Comparison of ENCODE assay signal across 19 cellular contexts in genomic region chr11:64721359-64721699, GRCh38. TPM values are rescaled to one million over a fixed set of nuclear protein-coding genes. Genes with fewer than 3 reads are reported as not detected.
"Had no signal": no experiment of that assay in that cellular context is flagged by ENCODE, and none has a peak within 500 bp of the region (broad histone marks: within the 10 kb centered on the region; RNA-seq: fewer than 3 reads in every experiment).

No MANE protein-coding gene starts in this region.

- H3K27ac ChIP-seq: colonic mucosa, lower lobe of right lung, ovary, psoas muscle, sigmoid colon, testis, tibial artery had no signal

- H3K4me1 ChIP-seq: colonic mucosa had no signal

- H3K4me3 ChIP-seq: colonic mucosa, lower lobe of right lung, ovary, psoas muscle, sigmoid colon, testis, tibial artery had no signal

- H3K36me3 Mint-ChIP-seq: naive thymus-derived CD8-positive, alpha-beta T cell; stimulated activated memory B cell treated with anti-CD40 and anti-IgM and Interleukin-4, amounts not matched to agents 10 μg/mL and 1 μg/mL and 100 μg/mL, for 72 hours; type B pancreatic cell had no signal

- H3K9me3 ChIP-seq: colonic mucosa, lower lobe of right lung, ovary, psoas muscle, sigmoid colon, testis, tibial artery had no signal

- H3K4me3 Mint-ChIP-seq: dendritic cell treated with granulocyte-macrophage colony-stimulating factor and Interleukin-4, amounts not matched to agents 40 ng/mL and 50 ng/mL, for 4 days; nephron progenitor cell; stimulated activated memory B cell treated with anti-CD40 and anti-IgM and Interleukin-4, amounts not matched to agents 10 μg/mL and 1 μg/mL and 100 μg/mL, for 72 hours; type B pancreatic cell had no signal

- ATAC-seq: effector memory CD8-positive, alpha-beta T cell; left ventricle myocardium superior; lower lobe of right lung; naive thymus-derived CD8-positive, alpha-beta T cell; psoas muscle; right cardiac atrium; stimulated activated memory B cell treated with anti-CD40 and anti-IgM and Interleukin-4, amounts not matched to agents 10 μg/mL and 1 μg/mL and 100 μg/mL, for 72 hours; stimulated activated naive CD8-positive, alpha-beta T cell treated with anti-CD3 and anti-CD28 coated beads, Interleukin-15, Interleukin-2, amounts not matched to agents 100 U/mL and 50 U/mL, for 24 hours had no signal

- DNase-seq: colonic mucosa; effector memory CD8-positive, alpha-beta T cell; left ventricle myocardium superior; lower lobe of right lung; naive thymus-derived CD8-positive, alpha-beta T cell; nephron progenitor cell; psoas muscle; sigmoid colon; stimulated activated CD4-positive, alpha-beta T cell treated with anti-CD3 and anti-CD28 coated beads, Interleukin-2, amount 100 ng/mL, for 24 hours; stimulated activated CD4-positive, alpha-beta T cell treated with anti-CD3 and anti-CD28 coated beads, Interleukin-4, amount 100 ng/mL, for 4 hours; stimulated activated naive CD8-positive, alpha-beta T cell treated with anti-CD3 and anti-CD28 coated beads, Interleukin-15, Interleukin-2, amounts not matched to agents 100 U/mL and 50 U/mL, for 24 hours; testis; tibial artery had no signal

- H3K27me3 ChIP-seq: ovary, testis had no signal

- H3K9me3 Mint-ChIP-seq: dendritic cell treated with granulocyte-macrophage colony-stimulating factor and Interleukin-4, amounts not matched to agents 40 ng/mL and 50 ng/mL, for 4 days; effector memory CD8-positive, alpha-beta T cell; naive thymus-derived CD8-positive, alpha-beta T cell; nephron progenitor cell; stimulated activated memory B cell treated with anti-CD40 and anti-IgM and Interleukin-4, amounts not matched to agents 10 μg/mL and 1 μg/mL and 100 μg/mL, for 72 hours; type B pancreatic cell had no signal

- H3K36me3 ChIP-seq: colonic mucosa, lower lobe of right lung, ovary, sigmoid colon, tibial artery had no signal

- H3K27ac Mint-ChIP-seq: dendritic cell treated with granulocyte-macrophage colony-stimulating factor and Interleukin-4, amounts not matched to agents 40 ng/mL and 50 ng/mL, for 4 days; effector memory CD8-positive, alpha-beta T cell; nephron progenitor cell; type B pancreatic cell had no signal

RNA-seq across cellular contexts. Expression of gene NRXN2, which starts 1.7 kb away (rescaled TPM):
- polyA plus RNA-seq: keratinocyte; naive thymus-derived CD8-positive, alpha-beta T cell had no signal
